Comparison of ENCODE assay signal across 10 cellular contexts in the genomic region with DNA sequence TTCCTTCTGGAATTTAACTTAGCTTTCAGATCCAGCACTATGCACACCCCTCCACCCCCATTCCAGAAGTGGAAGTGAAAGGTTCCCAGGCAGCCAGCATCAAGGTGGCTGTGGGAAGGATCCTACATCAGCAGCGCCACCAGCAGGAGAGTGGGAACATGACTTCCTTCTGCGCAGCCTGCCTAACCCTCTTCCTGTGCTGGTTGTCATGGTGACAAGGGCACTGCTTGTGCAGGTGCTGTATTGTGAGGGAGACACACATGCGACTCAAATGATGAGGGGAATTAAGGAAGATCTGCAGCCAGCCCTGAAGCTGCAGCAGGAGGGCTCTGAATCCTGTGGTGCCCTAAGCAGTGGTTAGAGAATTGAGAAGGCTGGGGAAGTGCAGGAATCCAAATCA.
DNase-seq lines count a peak whose midpoint lies in the region; ATAC-seq and TF ChIP-seq lines count a peak whose summit lies in the region.
"Had no signal": no experiment of that assay in that cellular context is flagged by ENCODE, and none has a peak within 500 bp of the region (broad histone marks: within the 10 kb centered on the region; RNA-seq: fewer than 3 reads in every experiment).

No MANE protein-coding gene starts in this region.

- no peak overlapping the region for H3K27ac ChIP-seq in adrenal gland
- no peak overlapping the region for H3K27ac ChIP-seq in ascending aorta

- ATAC-seq in HG02610 (IDR thresholded peaks at IDR 0.05; ENCODE audit: unreplicated experiment) = no peak
- ATAC-seq in stimulated activated naive B cell treated with anti-CD40 and anti-IgM and Interleukin-4, amounts not matched to agents 10 μg/mL and 1 μg/mL and 100 μg/mL, for 72 hours (replicated peaks) = no peak
- ATAC-seq in HG02642 (IDR thresholded peaks at IDR 0.05; ENCODE audit: poor library complexity, unreplicated experiment) = no peak

- H3K4me1 ChIP-seq in adrenal gland (replicated peaks in 1 of 2) = no peaks in the 10 kb centered on the region
- no peaks in the 10 kb centered on the region for H3K4me1 ChIP-seq in ascending aorta

- H3K4me1 Mint-ChIP-seq in stimulated activated naive B cell treated with anti-CD40 and anti-IgM and Interleukin-4, amounts not matched to agents 10 μg/mL and 1 μg/mL and 100 μg/mL, for 72 hours = no peaks in the 10 kb centered on the region

- H3K27me3 Mint-ChIP-seq in stimulated activated naive B cell treated with anti-CD40 and anti-IgM and Interleukin-4, amounts not matched to agents 10 μg/mL and 1 μg/mL and 100 μg/mL, for 72 hours = no peaks in the 10 kb centered on the region

- WGBS in adrenal gland, 4 donors = 27 to 47% (median 35%) methylated on average over 3 of the region's 3 CpGs

- intact Hi-C loops in adrenal gland (cut with DNase I) = no loop called here
- intact Hi-C loops in ascending aorta (cut with DNase I) = no loop called here

- H3K36me3 Mint-ChIP-seq in stimulated activated naive B cell treated with anti-CD40 and anti-IgM and Interleukin-4, amounts not matched to agents 10 μg/mL and 1 μg/mL and 100 μg/mL, for 72 hours = no peaks in the 10 kb centered on the region

- TF ChIP-seq CTCF in GM12865 (IDR thresholded peaks at IDR 0.05; ENCODE audit: insufficient read depth, low read depth, low read length, missing control alignments) (no peak), adrenal gland (IDR thresholded peaks at IDR 0.05) (peak in 1 of 6 experiments; percentile 40), ascending aorta (IDR thresholded peaks at IDR 0.05) (no peak)

- DNase-seq in GM12865 (ENCODE audit: low read depth) (peak; percentile 13), NCI-H1105 (lab: John Stamatoyannopoulos, UW) (peak; percentile 92), adrenal gland (peak in 4 of 7 donors; percentile 9 to 79 (median 23)), mucosa of gallbladder (ENCODE audit: low spot score) (peak; percentile 18), ascending aorta (ENCODE audit: low spot score in 2 of 2) (no peak)
- no peak for DNase-seq in stimulated activated naive B cell treated with anti-CD40 and anti-IgM and Interleukin-4, amounts not matched to agents 10 μg/mL and 1 μg/mL and 100 μg/mL, for 72 hours
- DNase-seq: activated gamma-delta T cell treated with Interleukin-2 at 50 U/mL for 16 hours, KG1 had no signal

- no peak overlapping the region for H3K27ac Mint-ChIP-seq in stimulated activated naive B cell treated with anti-CD40 and anti-IgM and Interleukin-4, amounts not matched to agents 10 μg/mL and 1 μg/mL and 100 μg/mL, for 72 hours

- no peak overlapping the region for H3K4me3 Mint-ChIP-seq in stimulated activated naive B cell treated with anti-CD40 and anti-IgM and Interleukin-4, amounts not matched to agents 10 μg/mL and 1 μg/mL and 100 μg/mL, for 72 hours

- peaks cover 0 to 3% of the 10 kb centered on the region in 2 donors for H3K9me3 Mint-ChIP-seq in stimulated activated naive B cell treated with anti-CD40 and anti-IgM and Interleukin-4, amounts not matched to agents 10 μg/mL and 1 μg/mL and 100 μg/mL, for 72 hours

- no peak for TF ChIP-seq POLR2A in adrenal gland (IDR thresholded peaks at IDR 0.05)

- H3K9me3 ChIP-seq in adrenal gland (replicated peaks in 1 of 3) = no peaks in the 10 kb centered on the region
- H3K9me3 ChIP-seq in ascending aorta = no peaks in the 10 kb centered on the region

- no peaks in the 10 kb centered on the region for H3K27me3 ChIP-seq in adrenal gland
- no peaks in the 10 kb centered on the region for H3K27me3 ChIP-seq in ascending aorta

- H3K4me3 ChIP-seq in GM12865 (ENCODE audit: low read depth, low read length) (no peak overlapping the region), adrenal gland (no peak overlapping the region), ascending aorta (no peak overlapping the region)

- H3K36me3 ChIP-seq in adrenal gland (replicated peaks in 1 of 2) (no peaks in the 10 kb centered on the region), ascending aorta (no peaks in the 10 kb centered on the region)

Comparison
In these comparisons a context has a peak if more than half of its experiments do, and no peak if none do; other contexts are left out.
1. DNase-seq: peak in GM12865 (single experiment), NCI-H1105 (single experiment), adrenal gland (4 of 7) and mucosa of gallbladder (single experiment); none in ascending aorta (0 of 2) and stimulated activated naive B cell treated with anti-CD40 and anti-IgM and Interleukin-4, amounts not matched to agents 10 μg/mL and 1 μg/mL and 100 μg/mL, for 72 hours (single experiment).